In the genomic region with DNA sequence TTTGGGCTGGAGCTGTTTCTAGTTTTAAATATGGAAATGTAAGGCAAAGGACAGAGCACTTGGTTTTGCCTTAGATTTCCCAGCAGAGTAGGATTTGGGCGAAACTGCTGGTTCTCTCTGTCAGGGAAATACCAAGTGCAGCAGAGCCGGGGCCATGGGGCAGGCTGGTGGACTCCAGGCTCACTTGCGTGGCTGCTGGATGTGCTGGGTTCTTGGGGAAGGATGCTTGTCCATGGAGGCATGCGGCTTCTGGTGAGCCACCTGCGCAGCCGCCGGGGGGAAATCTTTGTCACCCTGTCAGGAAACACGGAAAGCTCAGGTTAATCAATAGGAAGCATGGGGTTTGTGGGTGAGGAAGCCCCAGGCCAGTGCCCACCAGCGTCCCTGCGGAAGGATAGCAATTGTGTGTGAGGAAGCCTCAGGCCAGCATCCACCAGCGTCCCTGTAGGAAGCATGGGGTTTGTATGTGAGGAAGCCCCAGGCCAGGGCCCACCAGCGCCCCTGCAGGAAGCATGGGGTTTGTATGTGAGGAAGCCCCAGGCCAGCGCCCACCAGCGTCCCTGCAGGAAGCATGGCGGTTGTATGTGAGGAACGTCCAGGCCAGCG, we compare ENCODE assay signal across 22 cellular contexts.
"Had no signal": no experiment of that assay in that cellular context is flagged by ENCODE, and none has a peak within 500 bp of the region (broad histone marks: within the 10 kb centered on the region; RNA-seq: fewer than 3 reads in every experiment).

No MANE protein-coding gene starts in this region.

- H3K27ac Mint-ChIP-seq: activated CD8-positive, alpha-beta memory T cell treated with anti-CD3 and anti-CD28 coated beads, Interleukin-2, amount 10 ng/mL, durations not matched to agents 7 days and 5 days; activated CD8-positive, alpha-beta T cell treated with anti-CD3 and anti-CD28 coated beads for 36 hours; activated naive CD4-positive, alpha-beta T cell treated with anti-CD3 and anti-CD28 coated beads, Interleukin-2, amount 50 U/mL, for 24 hours; brain; nephron had no signal

- H3K36me3 ChIP-seq: gastrocnemius medialis had no signal

- H3K4me1 Mint-ChIP-seq: activated naive CD4-positive, alpha-beta T cell treated with anti-CD3 and anti-CD28 coated beads, Interleukin-2, amount 50 U/mL, for 24 hours; brain; nephron; stimulated activated naive CD8-positive, alpha-beta T cell treated with anti-CD3 and anti-CD28 coated beads, Interleukin-15, amount 100 ng/mL, for 72 hours had no signal

- H3K79me2 ChIP-seq: parathyroid adenoma had no signal

- H3K27me3 Mint-ChIP-seq: activated CD8-positive, alpha-beta memory T cell treated with anti-CD3 and anti-CD28 coated beads, Interleukin-2, amount 10 ng/mL, durations not matched to agents 7 days and 5 days; activated CD8-positive, alpha-beta T cell treated with anti-CD3 and anti-CD28 coated beads for 36 hours; activated naive CD4-positive, alpha-beta T cell treated with anti-CD3 and anti-CD28 coated beads, Interleukin-2, amount 50 U/mL, for 24 hours; brain; stimulated activated naive CD8-positive, alpha-beta T cell treated with anti-CD3 and anti-CD28 coated beads, Interleukin-15, amount 100 ng/mL, for 72 hours had no signal

- DNase-seq: activated CD4-positive, alpha-beta T cell treated with anti-CD3 and anti-CD28 coated beads for 4 hours; activated CD4-positive, CD25-positive, alpha-beta regulatory T cell; activated CD8-positive, alpha-beta memory T cell treated with anti-CD3 and anti-CD28 coated beads, Interleukin-2, amount 10 ng/mL, durations not matched to agents 7 days and 5 days; activated CD8-positive, alpha-beta T cell treated with anti-CD3 and anti-CD28 coated beads for 36 hours; activated effector memory CD4-positive, alpha-beta T cell treated with anti-CD3 and anti-CD28 coated beads, Interleukin-2, amount 50 U/mL, for 16 hours; activated T-cell treated with anti-CD3 and anti-CD28 coated beads for 4 hours; aorta; caudate nucleus; effector memory CD4-positive, alpha-beta T cell; esophagus squamous epithelium; gastrocnemius medialis; hypothalamus; left cardiac atrium; midbrain; stimulated activated naive CD8-positive, alpha-beta T cell treated with anti-CD3 and anti-CD28 coated beads, Interleukin-15, amount 100 ng/mL, for 72 hours; T-helper 9 cell; tibial artery had no signal

- H3K4me3 ChIP-seq: esophagus squamous epithelium, gastrocnemius medialis, tibial artery had no signal

- H2AFZ ChIP-seq: parathyroid adenoma had no signal

- H3K9me3 ChIP-seq: esophagus squamous epithelium, gastrocnemius medialis had no signal

- H3K27me3 ChIP-seq: esophagus squamous epithelium, gastrocnemius medialis, tibial artery had no signal

- H3K4me1 ChIP-seq: esophagus squamous epithelium, gastrocnemius medialis, parathyroid adenoma, tibial artery had no signal

- ATAC-seq: activated CD8-positive, alpha-beta memory T cell treated with anti-CD3 and anti-CD28 coated beads, Interleukin-2, amount 10 ng/mL, durations not matched to agents 7 days and 5 days; activated CD8-positive, alpha-beta T cell treated with anti-CD3 and anti-CD28 coated beads for 36 hours; gastrocnemius medialis; left cardiac atrium; right cardiac atrium; stimulated activated naive CD8-positive, alpha-beta T cell treated with anti-CD3 and anti-CD28 coated beads, Interleukin-15, amount 100 ng/mL, for 72 hours had no signal

- H3K9me3 Mint-ChIP-seq: activated naive CD4-positive, alpha-beta T cell treated with anti-CD3 and anti-CD28 coated beads, Interleukin-2, amount 50 U/mL, for 24 hours had no signal

- H3K4me3 Mint-ChIP-seq: activated CD8-positive, alpha-beta memory T cell treated with anti-CD3 and anti-CD28 coated beads, Interleukin-2, amount 10 ng/mL, durations not matched to agents 7 days and 5 days; activated CD8-positive, alpha-beta T cell treated with anti-CD3 and anti-CD28 coated beads for 36 hours; activated naive CD4-positive, alpha-beta T cell treated with anti-CD3 and anti-CD28 coated beads, Interleukin-2, amount 50 U/mL, for 24 hours; brain; nephron; stimulated activated naive CD8-positive, alpha-beta T cell treated with anti-CD3 and anti-CD28 coated beads, Interleukin-15, amount 100 ng/mL, for 72 hours had no signal

- H3K27ac ChIP-seq: esophagus squamous epithelium, gastrocnemius medialis, parathyroid adenoma, tibial artery had no signal

- H3K9ac ChIP-seq: parathyroid adenoma had no signal
